28 cellular contexts compared by ENCODE assay signal in the genomic region with DNA sequence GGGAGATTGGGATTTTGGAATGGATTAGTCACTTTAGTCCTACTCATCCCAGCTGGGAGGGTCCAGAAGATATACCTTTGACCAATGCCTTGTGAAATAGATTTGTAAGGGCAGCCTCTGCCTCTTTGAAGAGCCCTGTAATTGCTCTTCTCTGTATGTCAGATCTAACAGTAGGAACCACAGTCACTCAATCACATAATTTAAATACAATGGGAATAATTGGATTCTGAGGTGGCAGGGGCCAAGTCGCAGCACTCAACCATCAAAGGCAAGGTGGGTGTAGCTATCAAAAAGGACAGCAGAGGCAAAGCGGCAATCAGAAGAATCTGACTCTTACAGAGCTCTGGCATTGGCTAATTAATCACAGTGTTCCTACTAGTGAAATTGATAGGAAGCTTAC.
"Had no signal": no experiment of that assay in that cellular context is flagged by ENCODE, and none has a peak within 500 bp of the region (broad histone marks: within the 10 kb centered on the region; RNA-seq: fewer than 3 reads in every experiment).

No MANE protein-coding gene starts in this region.

- H3K27me3 ChIP-seq: stomach, suprapubic skin, testis, thyroid gland, tibial artery, tibial nerve, transverse colon, upper lobe of left lung, upper lobe of right lung, uterus, vagina had no signal

- H3K27ac ChIP-seq: stomach, suprapubic skin, testis, thoracic aorta, thyroid gland, tibial artery, tibial nerve, transverse colon, upper lobe of left lung, upper lobe of right lung, uterus, vagina had no signal

- ATAC-seq: stimulated activated effector memory CD8-positive, alpha-beta T cell treated with anti-CD3 and anti-CD28 coated beads, Interleukin-12 subunit alpha, Interleukin-12 subunit beta, amount 100 ng/mL, for 72 hours; stimulated activated memory B cell treated with anti-CD40 and anti-IgM and Interleukin-4, amounts not matched to agents 10 μg/mL and 1 μg/mL and 100 μg/mL, for 72 hours; stimulated activated naive B cell treated with anti-CD40 and anti-IgM and Interleukin-4, amounts not matched to agents 10 μg/mL and 1 μg/mL and 100 μg/mL, for 72 hours; stimulated activated naive CD8-positive, alpha-beta T cell treated with anti-CD3 and anti-CD28 coated beads, Interleukin-15, amount 100 ng/mL, for 72 hours; stimulated activated naive CD8-positive, alpha-beta T cell treated with anti-CD3 and anti-CD28 coated beads, Interleukin-15, Interleukin-2, amounts not matched to agents 100 U/mL and 50 U/mL, for 24 hours; upper lobe of right lung had no signal

- H3K36me3 ChIP-seq: stomach, suprapubic skin, thoracic aorta, thyroid gland, tibial artery, tibial nerve, transverse colon, upper lobe of left lung, upper lobe of right lung, uterus, vagina had no signal

- H3K9me3 Mint-ChIP-seq: stimulated activated memory B cell treated with anti-CD40 and anti-IgM and Interleukin-4, amounts not matched to agents 10 μg/mL and 1 μg/mL and 100 μg/mL, for 72 hours; stimulated activated naive B cell treated with anti-CD40 and anti-IgM and Interleukin-4, amounts not matched to agents 10 μg/mL and 1 μg/mL and 100 μg/mL, for 72 hours; stimulated activated naive CD8-positive, alpha-beta T cell treated with anti-CD3 and anti-CD28 coated beads, Interleukin-15, amount 100 ng/mL, for 72 hours; type B pancreatic cell had no signal

- H3K4me1 Mint-ChIP-seq: stimulated activated effector memory CD8-positive, alpha-beta T cell treated with anti-CD3 and anti-CD28 coated beads, Interleukin-12 subunit alpha, Interleukin-12 subunit beta, amount 100 ng/mL, for 72 hours; stimulated activated memory B cell treated with anti-CD40 and anti-IgM and Interleukin-4, amounts not matched to agents 10 μg/mL and 1 μg/mL and 100 μg/mL, for 72 hours; stimulated activated naive B cell treated with anti-CD40 and anti-IgM and Interleukin-4, amounts not matched to agents 10 μg/mL and 1 μg/mL and 100 μg/mL, for 72 hours; stimulated activated naive CD8-positive, alpha-beta T cell treated with anti-CD3 and anti-CD28 coated beads, Interleukin-15, amount 100 ng/mL, for 72 hours had no signal

- H3K27me3 Mint-ChIP-seq: stimulated activated memory B cell treated with anti-CD40 and anti-IgM and Interleukin-4, amounts not matched to agents 10 μg/mL and 1 μg/mL and 100 μg/mL, for 72 hours; stimulated activated naive B cell treated with anti-CD40 and anti-IgM and Interleukin-4, amounts not matched to agents 10 μg/mL and 1 μg/mL and 100 μg/mL, for 72 hours; stimulated activated naive CD8-positive, alpha-beta T cell treated with anti-CD3 and anti-CD28 coated beads, Interleukin-15, amount 100 ng/mL, for 72 hours; stimulated activated naive CD8-positive, alpha-beta T cell treated with anti-CD3 and anti-CD28 coated beads, Interleukin-15, Interleukin-2, amounts not matched to agents 100 ng/mL and 50 ng/mL, for 24 hours; type B pancreatic cell had no signal

- H3K36me3 Mint-ChIP-seq: stimulated activated effector memory CD8-positive, alpha-beta T cell treated with anti-CD3 and anti-CD28 coated beads, Interleukin-12 subunit alpha, Interleukin-12 subunit beta, amount 100 ng/mL, for 72 hours; stimulated activated memory B cell treated with anti-CD40 and anti-IgM and Interleukin-4, amounts not matched to agents 10 μg/mL and 1 μg/mL and 100 μg/mL, for 72 hours; stimulated activated naive B cell treated with anti-CD40 and anti-IgM and Interleukin-4, amounts not matched to agents 10 μg/mL and 1 μg/mL and 100 μg/mL, for 72 hours; type B pancreatic cell had no signal

- H3K27ac Mint-ChIP-seq: stimulated activated effector memory CD8-positive, alpha-beta T cell treated with anti-CD3 and anti-CD28 coated beads, Interleukin-12 subunit alpha, Interleukin-12 subunit beta, amount 100 ng/mL, for 72 hours; stimulated activated memory B cell treated with anti-CD40 and anti-IgM and Interleukin-4, amounts not matched to agents 10 μg/mL and 1 μg/mL and 100 μg/mL, for 72 hours; stimulated activated naive B cell treated with anti-CD40 and anti-IgM and Interleukin-4, amounts not matched to agents 10 μg/mL and 1 μg/mL and 100 μg/mL, for 72 hours; stimulated activated naive CD8-positive, alpha-beta T cell treated with anti-CD3 and anti-CD28 coated beads, Interleukin-15, amount 100 ng/mL, for 72 hours; stimulated activated naive CD8-positive, alpha-beta T cell treated with anti-CD3 and anti-CD28 coated beads, Interleukin-15, Interleukin-2, amounts not matched to agents 100 ng/mL and 50 ng/mL, for 24 hours; type B pancreatic cell had no signal

- DNase-seq: stimulated activated CD4-positive, alpha-beta T cell treated with anti-CD3 and anti-CD28 coated beads, Interleukin-2, amount 100 ng/mL, for 48 hours; stimulated activated CD4-positive, alpha-beta T cell treated with anti-CD3 and anti-CD28 coated beads, Interleukin-4, amount 100 ng/mL, for 1 hour; stimulated activated CD4-positive, alpha-beta T cell treated with anti-CD3 and anti-CD28 coated beads, Interleukin-4, amount 100 ng/mL, for 24 hours; stimulated activated CD4-positive, alpha-beta T cell treated with anti-CD3 and anti-CD28 coated beads, Interleukin-4, amount 100 ng/mL, for 4 hours; stimulated activated CD8-positive, alpha-beta memory T cell treated with anti-CD3 and anti-CD28 coated beads, Interleukin-4, amount 100 ng/mL, for 48 hours; stimulated activated naive B cell treated with anti-CD40 and anti-IgM and Interleukin-4, amounts not matched to agents 10 μg/mL and 1 μg/mL and 100 μg/mL, for 72 hours; stimulated activated naive CD4-positive, alpha-beta T cell; stimulated activated naive CD4-positive, alpha-beta T cell treated with Interleukin-2 at 50 U/mL for 16 hours; stimulated activated naive CD8-positive, alpha-beta T cell treated with anti-CD3 and anti-CD28 coated beads, Interleukin-15, amount 100 ng/mL, for 72 hours; stimulated activated naive CD8-positive, alpha-beta T cell treated with anti-CD3 and anti-CD28 coated beads, Interleukin-15, Interleukin-2, amounts not matched to agents 100 U/mL and 50 U/mL, for 24 hours; stomach; substantia nigra; testis; thyroid gland; tibial artery; transverse colon; trophoblast cell; upper lobe of left lung; upper lobe of right lung; uterus had no signal

- H3K4me3 Mint-ChIP-seq: stimulated activated effector memory CD8-positive, alpha-beta T cell treated with anti-CD3 and anti-CD28 coated beads, Interleukin-12 subunit alpha, Interleukin-12 subunit beta, amount 100 ng/mL, for 72 hours; stimulated activated memory B cell treated with anti-CD40 and anti-IgM and Interleukin-4, amounts not matched to agents 10 μg/mL and 1 μg/mL and 100 μg/mL, for 72 hours; stimulated activated naive B cell treated with anti-CD40 and anti-IgM and Interleukin-4, amounts not matched to agents 10 μg/mL and 1 μg/mL and 100 μg/mL, for 72 hours; stimulated activated naive CD8-positive, alpha-beta T cell treated with anti-CD3 and anti-CD28 coated beads, Interleukin-15, amount 100 ng/mL, for 72 hours; stimulated activated naive CD8-positive, alpha-beta T cell treated with anti-CD3 and anti-CD28 coated beads, Interleukin-15, Interleukin-2, amounts not matched to agents 100 ng/mL and 50 ng/mL, for 24 hours; type B pancreatic cell had no signal

- H3K4me3 ChIP-seq: stomach, suprapubic skin, testis, thoracic aorta, thyroid gland, tibial artery, tibial nerve, transverse colon, upper lobe of left lung, upper lobe of right lung, uterus, vagina had no signal

- H3K4me1 ChIP-seq: stomach, suprapubic skin, testis, thyroid gland, tibial artery, tibial nerve, transverse colon, upper lobe of left lung, upper lobe of right lung, uterus, vagina had no signal

- H3K9me3 ChIP-seq: stomach, suprapubic skin, testis, thoracic aorta, thyroid gland, tibial artery, tibial nerve, transverse colon, upper lobe of left lung, upper lobe of right lung, uterus, vagina had no signal
